In genomic region chr2:183078163-183078466, GRCh38 we compare ENCODE assay signal across 8 cellular contexts. TPM values are rescaled to one million over a fixed set of nuclear protein-coding genes. Genes with fewer than 3 reads are reported as not detected.
DNase-seq lines count a peak whose midpoint lies in the region; ATAC-seq and TF ChIP-seq lines count a peak whose summit lies in the region.

No MANE protein-coding gene starts in this region.

- POLR2A ChIA-PET in activated CD4-positive, alpha-beta T cell treated with anti-CD3 and anti-CD28 coated beads, Interleukin-2, amount 10 ng/mL, durations not matched to agents 7 days and 5 days (lab: Charles Lee), result interaction anchor here (1.2 kb wide), 1 partner anchor 363 kb away, joined by 3 read pairs; no protein-coding TSS in a partner anchor

- peaks cover 14% of the 10 kb centered on the region for H3K4me1 Mint-ChIP-seq in activated CD4-positive, alpha-beta T cell treated with anti-CD3 and anti-CD28 coated beads, Interleukin-2, amount 10 ng/mL, durations not matched to agents 7 days and 5 days

- peak; percentile 9 for DNase-seq in activated CD4-positive, alpha-beta T cell treated with anti-CD3 and anti-CD28 coated beads, Interleukin-2, amount 10 ng/mL, durations not matched to agents 7 days and 5 days
- DNase-seq in activated CD4-positive, alpha-beta T cell treated with anti-CD3 and anti-CD28 coated beads for 4 hours, result no peak
- DNase-seq in SW480 (ENCODE audit: low spot score), result peak; percentile 81
- no peak for DNase-seq in fibroblast of the aortic adventitia (ENCODE audit: low read depth)
- DNase-seq in Ammon's horn (ENCODE audit: low spot score), result no peak

- peaks cover 11% of the 10 kb centered on the region in 2 experiments for H3K4me1 ChIP-seq in neutrophil (ENCODE audit: control insufficient read depth in 1 of 2, insufficient read depth in 1 of 2, low read depth in 1 of 2, low read length in 1 of 2)

- no peaks in the 10 kb centered on the region for H3K9me3 ChIP-seq in neutrophil

- H3K4me3 ChIP-seq in fibroblast of the aortic adventitia (ENCODE audit: low read depth, low read length) (peak overlapping the region; percentile 89), neutrophil (ENCODE audit: low read depth in 1 of 2, low read length in 1 of 2) (peak overlapping the region; percentile 64 to 68)

- H3K27me3 ChIP-seq in neutrophil, result peaks cover 38% of the 10 kb centered on the region

- H3K36me3 Mint-ChIP-seq in activated CD4-positive, alpha-beta T cell treated with anti-CD3 and anti-CD28 coated beads, Interleukin-2, amount 10 ng/mL, durations not matched to agents 7 days and 5 days (ENCODE audit: low read depth), result no peaks in the 10 kb centered on the region

- no peaks in the 10 kb centered on the region for H3K36me3 ChIP-seq in neutrophil

- H3K27ac Mint-ChIP-seq in activated CD4-positive, alpha-beta T cell treated with anti-CD3 and anti-CD28 coated beads, Interleukin-2, amount 10 ng/mL, durations not matched to agents 7 days and 5 days, result peak overlapping the region; percentile 65

- no peaks in the 10 kb centered on the region for H3K9me3 Mint-ChIP-seq in activated CD4-positive, alpha-beta T cell treated with anti-CD3 and anti-CD28 coated beads, Interleukin-2, amount 10 ng/mL, durations not matched to agents 7 days and 5 days

- no peak overlapping the region for H3K27ac ChIP-seq in neutrophil

- H3K27me3 Mint-ChIP-seq in activated CD4-positive, alpha-beta T cell treated with anti-CD3 and anti-CD28 coated beads, Interleukin-2, amount 10 ng/mL, durations not matched to agents 7 days and 5 days, result peaks cover 3% of the 10 kb centered on the region

- H3K4me3 Mint-ChIP-seq in activated CD4-positive, alpha-beta T cell treated with anti-CD3 and anti-CD28 coated beads, Interleukin-2, amount 10 ng/mL, durations not matched to agents 7 days and 5 days, result peak overlapping the region; percentile 82

- CTCF ChIA-PET in activated CD4-positive, alpha-beta T cell treated with anti-CD3 and anti-CD28 coated beads, Interleukin-2, amount 10 ng/mL, durations not matched to agents 7 days and 5 days (lab: Charles Lee), result interaction anchor here (1.4 kb wide), 1 partner anchor 13 kb away, joined by 3 read pairs; no protein-coding TSS in a partner anchor

- TF ChIP-seq CTCF in fibroblast of the aortic adventitia (IDR thresholded peaks at IDR 0.05; ENCODE audit: insufficient read depth, low read length) (no peak), neutrophil (IDR thresholded peaks at IDR 0.05) (no peak)

- ATAC-seq in GM18909 (IDR thresholded peaks at IDR 0.05; ENCODE audit: poor library complexity, unreplicated experiment) (no peak), HG03045 (IDR thresholded peaks at IDR 0.05; ENCODE audit: unreplicated experiment) (no peak)

RNA-seq across cellular contexts. Expression of gene DUSP19, which starts 0.4 kb away (rescaled TPM):
- total RNA-seq in activated CD4-positive, alpha-beta T cell treated with anti-CD3 and anti-CD28 coated beads, Interleukin-2, amount 10 ng/mL, durations not matched to agents 7 days and 5 days, result 1 to 10 TPM in 1 of 2 experiments, under 1 TPM in 1; 0.92 to 1.6 TPM
- total RNA-seq in fibroblast of the aortic adventitia (ENCODE audit: low replicate concordance), result 1.6 and 4.8 TPM in 2 replicates

RNA-seq across cellular contexts. Expression of gene NCKAP1, which starts 39.9 kb away (rescaled TPM):
- total RNA-seq in activated CD4-positive, alpha-beta T cell treated with anti-CD3 and anti-CD28 coated beads, Interleukin-2, amount 10 ng/mL, durations not matched to agents 7 days and 5 days, result under 1 TPM; 0.87 to 0.92 TPM
- 76.4 and 167 TPM in 2 replicates for total RNA-seq in fibroblast of the aortic adventitia (ENCODE audit: low replicate concordance)

RNA-seq across cellular contexts. Expression of gene NUP35, which starts 46.1 kb away (rescaled TPM):
- 10 to 100 TPM; 16.9 to 18.2 TPM for total RNA-seq in activated CD4-positive, alpha-beta T cell treated with anti-CD3 and anti-CD28 coated beads, Interleukin-2, amount 10 ng/mL, durations not matched to agents 7 days and 5 days
- 4.4 and 22.3 TPM in 2 replicates for total RNA-seq in fibroblast of the aortic adventitia (ENCODE audit: low replicate concordance)

Comparison
In these comparisons a context has a peak if more than half of its experiments do, and no peak if none do; other contexts are left out.
1. DNase-seq: peak in activated CD4-positive, alpha-beta T cell treated with anti-CD3 and anti-CD28 coated beads, Interleukin-2, amount 10 ng/mL, durations not matched to agents 7 days and 5 days (single experiment) and SW480 (single experiment); none in activated CD4-positive, alpha-beta T cell treated with anti-CD3 and anti-CD28 coated beads for 4 hours (0 of 2), fibroblast of the aortic adventitia (single experiment) and Ammon's horn (single experiment).
2. RNA of gene NCKAP1, which starts 39.9 kb away (total RNA-seq): 76.4 to 167 TPM in fibroblast of the aortic adventitia; 0.87 to 0.92 TPM in activated CD4-positive, alpha-beta T cell treated with anti-CD3 and anti-CD28 coated beads, Interleukin-2, amount 10 ng/mL, durations not matched to agents 7 days and 5 days; every median in the first group is over 10 times any median in the second.